Comparison of ENCODE assay signal across 1 cellular context in genomic region chr1:230251644-230252191, GRCh38.
TF ChIP-seq lines count a peak whose summit lies in the region.

No MANE protein-coding gene starts in this region.

TF ChIP-seq in K562, 482 proteins besides CTCF, POLR2A, EP300 and RAD21 (continued from another document):
- TF ChIP-seq ZNF655 (CRISPR knock-in tag; IDR thresholded peaks at IDR 0.05) (no peak), SRF (CRISPR knock-in tag; IDR thresholded peaks at IDR 0.05) (no peak), ZKSCAN1 (IDR thresholded peaks at IDR 0.05; ENCODE audit: low read depth, low read length) (0 out of 2 replicates have a peak, but pooled peaks have one; percentile 42), CBFA2T2 (conservative IDR thresholded peaks at IDR 0.05) (no peak)
TF ChIP-seq in K562: peak in this region for 1.
